ENCODE assay signal across 15 cellular contexts in genomic region chr15:24763891-24764290, GRCh38.
A peak's percentile ranks its signal among the peaks of the same experiment; 100 is the strongest.
DNase-seq lines count a peak whose midpoint lies in the region; ATAC-seq, FAIRE-seq and TF ChIP-seq lines count a peak whose summit lies in the region.
"Had no signal": no experiment of that assay in that cellular context is flagged by ENCODE, and none has a peak within 500 bp of the region (broad histone marks: within the 10 kb centered on the region; RNA-seq: fewer than 3 reads in every experiment).

No MANE protein-coding gene starts in this region.

- no peaks in the 10 kb centered on the region for H4K20me1 ChIP-seq in DND-41 (ENCODE audit: insufficient read depth, low read length)
- H4K20me1 ChIP-seq in H1 (replicated peaks in 1 of 2; ENCODE audit: control insufficient read depth in 1 of 2, insufficient read depth in 2 of 2, low read length in 2 of 2): no peaks in the 10 kb centered on the region

- H4K91ac ChIP-seq in H1 (replicated peaks; ENCODE audit: insufficient read length, low read length): no peak overlapping the region

- POLR2A ChIA-PET in H1 (lab: Charles Lee; ENCODE audit: partially characterized antibody): no interaction called here

- peak overlapping the region; percentile 89 for H3K27ac ChIP-seq in DND-41 (ENCODE audit: low read length)
- peak overlapping the region; percentile 91 for H3K27ac ChIP-seq in KOPT-K1 (ENCODE audit: low read depth, low read length, poor library complexity, severe bottlenecking)
- H3K27ac ChIP-seq in H1 (ENCODE audit: low read depth, low read length): no peak overlapping the region
- H3K27ac ChIP-seq: C4-2B, HL-60 had no signal

- no peak for TF ChIP-seq POLR2A in H1 (IDR thresholded peaks at IDR 0.05; ENCODE audit: control extremely low read depth in 1 of 2, low read depth in 2 of 2, low read length in 2 of 2)

- peak; percentile 17 for ATAC-seq in DND-41 (ENCODE audit: insufficient read depth, low read depth)
- ATAC-seq: K562 had no signal

- H3K14ac ChIP-seq in H1 (ENCODE audit: insufficient read length): no peak overlapping the region

- no peak overlapping the region for H3K18ac ChIP-seq in H1 (ENCODE audit: extremely low read depth, low read length)

- H3K4me3 ChIP-seq in DND-41 (ENCODE audit: low read depth in 1 of 2, low read length in 2 of 2) (no peak overlapping the region), H1 (ENCODE audit: extremely low read depth in 1 of 4, insufficient read depth in 2 of 4, low read depth in 3 of 4, low read length in 4 of 4) (no peak overlapping the region)
- H3K4me3 ChIP-seq: K562 had no signal

- H3K23ac ChIP-seq in H1 (ENCODE audit: insufficient read length): no peak overlapping the region

- H3K36me3 ChIP-seq in DND-41 (ENCODE audit: insufficient read depth, low read length) (0 out of 2 replicates have a peak, but pooled peaks cover 3% of the 10 kb centered on the region), KOPT-K1 (ENCODE audit: insufficient read depth, low read length) (no peaks in the 10 kb centered on the region), H1 (ENCODE audit: control insufficient read depth in 2 of 4, insufficient read depth in 4 of 4, low read length in 3 of 4) (no peaks in the 10 kb centered on the region)

- H2BK20ac ChIP-seq in H1 (ENCODE audit: low read length): no peak overlapping the region

- H3K23me2 ChIP-seq in H1 (ENCODE audit: low read depth, low read length): no peaks in the 10 kb centered on the region

- FAIRE-seq in H1 (lab: Jason Lieb, UNC): no peak
- FAIRE-seq: D721Med, H54, K562 had no signal

- H3K79me1 ChIP-seq in H1 (ENCODE audit: low read depth, low read length): no peaks in the 10 kb centered on the region

- no peak overlapping the region for H2AFZ ChIP-seq in DND-41 (ENCODE audit: low read depth, low read length)
- H2AFZ ChIP-seq in H1 (ENCODE audit: low read length): no peak overlapping the region

- no peak overlapping the region for H2BK12ac ChIP-seq in H1 (ENCODE audit: low read depth, low read length)

- peaks cover 46% of the 10 kb centered on the region for H3K4me1 ChIP-seq in DND-41 (ENCODE audit: insufficient read depth, low read length)
- no peaks in the 10 kb centered on the region; a peak in 1 of 7 replicates for H3K4me1 ChIP-seq in H1 (replicated peaks in 1 of 4; ENCODE audit: control insufficient read depth in 3 of 4, insufficient read depth in 4 of 4, low read length in 3 of 4)
- H3K4me1 ChIP-seq: Caco-2 had no signal

- TF ChIP-seq EP300 in H1 (IDR thresholded peaks at IDR 0.05; ENCODE audit: borderline replicate concordance in 1 of 2, low read depth in 2 of 2, low read length in 2 of 2): no peak

- H3K9ac ChIP-seq in DND-41 (ENCODE audit: low read depth, low read length) (peak overlapping the region; percentile 49), H1 (replicated peaks in 1 of 4; ENCODE audit: extremely low read depth in 1 of 4, low read depth in 3 of 4, low read length in 3 of 4) (no peak overlapping the region)

- peak overlapping the region; percentile 49 for H3K4me2 ChIP-seq in DND-41 (ENCODE audit: insufficient read depth, low read length)
- no peak overlapping the region for H3K4me2 ChIP-seq in H1 (ENCODE audit: insufficient read depth in 1 of 2, low read depth in 2 of 2, low read length in 2 of 2)

- H3K4ac ChIP-seq in H1 (replicated peaks; ENCODE audit: insufficient read length, low read depth, low read length): no peak overlapping the region

- DNase-seq in DND-41 (no peak), H1 (ENCODE audit: low read depth in 1 of 2, low spot score in 2 of 2) (no peak), ecto neural progenitor cell (ENCODE audit: low spot score) (no peak)
- no peak for DNase-seq in stimulated activated CD4-positive, alpha-beta T cell treated with anti-CD3 and anti-CD28 coated beads, Interleukin-1b, Interleukin-23, amount 100 ng/mL, for 48 hours
- DNase-seq in effector CD8-positive, alpha-beta T cell (lab: John Stamatoyannopoulos, UW): no peak
- DNase-seq: Caco-2; CD4-positive, alpha-beta T cell; GF-D8; HCEC 1CT had no signal

- CTCF ChIA-PET in H1 (lab: Charles Lee; ENCODE audit: partially characterized antibody): interaction anchor here (1.2 to 1.8 kb wide), 2 partner anchors 42 to 87 kb away, joined by 3 to 4 read pairs; no protein-coding TSS in a partner anchor

- WGBS in H1 (ENCODE audit: extremely low coverage in 1 of 2, insufficient coverage in 1 of 2, insufficient read length in 1 of 2, insufficient replicate concordance in 2 of 2, low coverage in 1 of 2, low lambda C conversion rate in 2 of 2, missing lambda C conversion rate in 1 of 2), 2 experiments: 94% methylated on average over 4 of the region's 4 CpGs; no CpG with 5 or more reads in 1 of the 2 experiments

- H2BK5ac ChIP-seq in H1 (ENCODE audit: low read depth, low read length): no peak overlapping the region

- TF ChIP-seq RAD21 in H1 (IDR thresholded peaks at IDR 0.05 in 1 of 2, conservative IDR thresholded peaks at IDR 0.05 in 1 of 2; ENCODE audit: low read depth in 2 of 2, low read length in 2 of 2): no peak

- H4K8ac ChIP-seq in H1 (ENCODE audit: extremely low read depth, insufficient read depth, low read length): peak overlapping the region; percentile 57; the same call in 1 of the 2 replicates

- peaks cover 8% of the 10 kb centered on the region for H3K9me3 ChIP-seq in DND-41 (ENCODE audit: insufficient read depth, low read length, severe bottlenecking)
- H3K9me3 ChIP-seq in KOPT-K1 (ENCODE audit: insufficient read depth, low read length, poor library complexity, severe bottlenecking): peaks cover 42% of the 10 kb centered on the region
- H3K9me3 ChIP-seq in H1 (ENCODE audit: insufficient read depth in 2 of 2, low read depth in 1 of 2, low read length in 1 of 2): peaks cover 0 to 7% of the 10 kb centered on the region in 2 experiments; a peak in 2 of 4 replicates

- no peak overlapping the region for H4K5ac ChIP-seq in H1 (ENCODE audit: insufficient read length, low read depth, low read length)

- TF ChIP-seq CTCF in DND-41 (IDR thresholded peaks at IDR 0.05; ENCODE audit: borderline replicate concordance, extremely low read depth, low read length, poor library complexity, severe bottlenecking): no peak
- TF ChIP-seq CTCF in H1 (IDR thresholded peaks at IDR 0.05; ENCODE audit: control extremely low read depth in 1 of 3, insufficient read depth in 1 of 3, low read depth in 1 of 3, low read length in 3 of 3): no peak

- H2AK5ac ChIP-seq in H1 (ENCODE audit: low read depth, low read length): no peak overlapping the region

- H3K56ac ChIP-seq in H1 (replicated peaks; ENCODE audit: insufficient read length, low read depth, low read length): no peak overlapping the region

- no peaks in the 10 kb centered on the region for H3K79me2 ChIP-seq in DND-41 (ENCODE audit: insufficient read depth, low read length)
- no peaks in the 10 kb centered on the region for H3K79me2 ChIP-seq in H1 (ENCODE audit: control insufficient read depth in 1 of 2, insufficient read depth in 2 of 2, low read length in 2 of 2)

- no peak overlapping the region for H2BK15ac ChIP-seq in H1 (ENCODE audit: low read length)

- no peak overlapping the region for H2BK120ac ChIP-seq in H1 (replicated peaks; ENCODE audit: low read depth, low read length)

- H3K27me3 ChIP-seq in DND-41 (ENCODE audit: insufficient read depth, low read length, poor library complexity): no peaks in the 10 kb centered on the region
- no peaks in the 10 kb centered on the region for H3K27me3 ChIP-seq in H1 (replicated peaks in 1 of 4; ENCODE audit: control insufficient read depth in 3 of 4, extremely low read depth in 1 of 4, insufficient read depth in 3 of 4, low read length in 3 of 4)

TF ChIP-seq in H1, 55 proteins besides CTCF, POLR2A, EP300 and RAD21:
- TF ChIP-seq SIRT6 (IDR thresholded peaks at IDR 0.05; ENCODE audit: low read length): no peak
TF ChIP-seq in H1: peak in this region for 0.
